In genomic region chr19:40689339-40690049, GRCh38 we compare ENCODE assay signal across 8 cellular contexts. TPM values are rescaled to one million over a fixed set of nuclear protein-coding genes. Genes with fewer than 3 reads are reported as not detected.
A peak's percentile ranks its signal among the peaks of the same experiment; 100 is the strongest.
DNase-seq lines count a peak whose midpoint lies in the region; ATAC-seq and TF ChIP-seq lines count a peak whose summit lies in the region.

No MANE protein-coding gene starts in this region.

- H2AFZ ChIP-seq in MM.1S (ENCODE audit: low read length) = no peak overlapping the region

- peaks cover 0 to 7% (median 4%) of the 10 kb centered on the region in 3 donors for H3K4me1 Mint-ChIP-seq in CD8-positive, alpha-beta memory T cell
- H3K4me1 Mint-ChIP-seq in dendritic cell treated with granulocyte-macrophage colony-stimulating factor and Interleukin-4, amounts not matched to agents 40 ng/mL and 50 ng/mL, for 4 days (ENCODE audit: low read depth) = peaks cover 19% of the 10 kb centered on the region

- peak overlapping the region; percentile 39 for H3K4me3 ChIP-seq in CD8-positive, alpha-beta memory T cell (ENCODE audit: low read length)
- H3K4me3 ChIP-seq in MM.1S (ENCODE audit: low read length) = peak overlapping the region; percentile 50; the same call in 1 of the 2 replicates
- H3K4me3 ChIP-seq in muscle layer of duodenum (ENCODE audit: low read depth in 1 of 2, low read length in 2 of 2) = peak overlapping the region; percentile 68 to 78

- H3K36me3 ChIP-seq in CD8-positive, alpha-beta memory T cell (ENCODE audit: insufficient read depth, low read length) = no peaks in the 10 kb centered on the region
- H3K36me3 ChIP-seq in MM.1S (replicated peaks; ENCODE audit: insufficient read depth, low read length) = no peaks in the 10 kb centered on the region
- H3K36me3 ChIP-seq in muscle layer of duodenum (ENCODE audit: control insufficient read depth in 1 of 2, insufficient read depth in 2 of 2, low read length in 2 of 2) = peaks cover 16 to 32% of the 10 kb centered on the region in 2 donors

- peak in 3 of 5 donors; percentile 26 to 62 (median 32) for DNase-seq in CD8-positive, alpha-beta memory T cell
- DNase-seq in MM.1S (no peak), GM19238 (ENCODE audit: insufficient read length, low spot score) (no peak), GOT3 (lab: John Stamatoyannopoulos, UW) (no peak)
- no peak for DNase-seq in NK-92 treated with Interleukin-12 subunit alpha and Interleukin-12 subunit beta, amount 100 ng/mL, for 24 hours (lab: John Stamatoyannopoulos, UW)

- peak overlapping the region; percentile 93; the same call in 1 of the 2 replicates for H3K4me2 ChIP-seq in MM.1S (ENCODE audit: low read depth, low read length)

- H4K20me1 ChIP-seq in MM.1S (ENCODE audit: insufficient read depth, low read length) = no peaks in the 10 kb centered on the region

- no peaks in the 10 kb centered on the region for H3K27me3 ChIP-seq in CD8-positive, alpha-beta memory T cell (ENCODE audit: insufficient read depth, low read length, poor library complexity, severe bottlenecking)
- H3K27me3 ChIP-seq in MM.1S (replicated peaks; ENCODE audit: insufficient read depth, low read length) (no peaks in the 10 kb centered on the region), muscle layer of duodenum (ENCODE audit: low read depth, low read length) (no peaks in the 10 kb centered on the region)

- H3K4me3 Mint-ChIP-seq in CD8-positive, alpha-beta memory T cell = peak overlapping the region in 3 of 7 donors; percentile 55 to 87 (median 60)
- peak overlapping the region; percentile 56 for H3K4me3 Mint-ChIP-seq in dendritic cell treated with granulocyte-macrophage colony-stimulating factor and Interleukin-4, amounts not matched to agents 40 ng/mL and 50 ng/mL, for 4 days

- peaks cover 7 to 23% (median 12%) of the 10 kb centered on the region in 3 donors for H3K36me3 Mint-ChIP-seq in CD8-positive, alpha-beta memory T cell
- H3K36me3 Mint-ChIP-seq in dendritic cell treated with granulocyte-macrophage colony-stimulating factor and Interleukin-4, amounts not matched to agents 40 ng/mL and 50 ng/mL, for 4 days (ENCODE audit: low read depth) = peaks cover 57% of the 10 kb centered on the region

- H3K27me3 Mint-ChIP-seq in CD8-positive, alpha-beta memory T cell = no peaks in the 10 kb centered on the region
- H3K27me3 Mint-ChIP-seq in dendritic cell treated with granulocyte-macrophage colony-stimulating factor and Interleukin-4, amounts not matched to agents 40 ng/mL and 50 ng/mL, for 4 days = no peaks in the 10 kb centered on the region

- ATAC-seq in HG02759 (IDR thresholded peaks at IDR 0.05; ENCODE audit: unreplicated experiment) = no peak

- TF ChIP-seq CTCF in MM.1S (IDR thresholded peaks at IDR 0.05; ENCODE audit: low read length) = no peak

- peak overlapping the region; percentile 50 for H3K27ac ChIP-seq in CD8-positive, alpha-beta memory T cell (ENCODE audit: low read depth, low read length)
- H3K27ac ChIP-seq in MM.1S (ENCODE audit: low read length) = no peak overlapping the region
- peak overlapping the region; percentile 74 for H3K27ac ChIP-seq in muscle layer of duodenum (ENCODE audit: low read length)

- no peaks in the 10 kb centered on the region for H3K79me2 ChIP-seq in MM.1S (ENCODE audit: low read length)

- peak overlapping the region in 1 of 8 donors; percentile 39 for H3K27ac Mint-ChIP-seq in CD8-positive, alpha-beta memory T cell
- H3K27ac Mint-ChIP-seq in dendritic cell treated with granulocyte-macrophage colony-stimulating factor and Interleukin-4, amounts not matched to agents 40 ng/mL and 50 ng/mL, for 4 days = no peak overlapping the region

- H3K4me1 ChIP-seq in CD8-positive, alpha-beta memory T cell (ENCODE audit: insufficient read depth, low read length) = peaks cover 10% of the 10 kb centered on the region
- no peaks in the 10 kb centered on the region for H3K4me1 ChIP-seq in MM.1S (ENCODE audit: low read length)
- H3K4me1 ChIP-seq in muscle layer of duodenum (ENCODE audit: control insufficient read depth in 1 of 2, insufficient read depth in 2 of 2, low read length in 2 of 2) = peaks cover 0 to 13% of the 10 kb centered on the region in 2 donors

- no peaks in the 10 kb centered on the region for H3K9me3 ChIP-seq in CD8-positive, alpha-beta memory T cell (ENCODE audit: low read length)
- H3K9me3 ChIP-seq in MM.1S (replicated peaks; ENCODE audit: insufficient read depth, low read length) (no peaks in the 10 kb centered on the region), muscle layer of duodenum (ENCODE audit: control insufficient read depth in 1 of 2, low read length in 2 of 2) (no peaks in the 10 kb centered on the region)

- H3K9me3 Mint-ChIP-seq in CD8-positive, alpha-beta memory T cell = no peaks in the 10 kb centered on the region
- no peaks in the 10 kb centered on the region for H3K9me3 Mint-ChIP-seq in dendritic cell treated with granulocyte-macrophage colony-stimulating factor and Interleukin-4, amounts not matched to agents 40 ng/mL and 50 ng/mL, for 4 days

- intact Hi-C loops in dendritic cell treated with granulocyte-macrophage colony-stimulating factor and Interleukin-4, amounts not matched to agents 40 ng/mL and 50 ng/mL, for 4 days (cut with micrococcal nuclease) = loop anchor here (2.0 kb wide), 1 partner anchor 27 kb away; no protein-coding TSS in a partner anchor

- CTCF ChIA-PET in CD8-positive, alpha-beta memory T cell (lab: Charles Lee) = no interaction called here

- no peaks in the 10 kb centered on the region for H3K9me2 ChIP-seq in MM.1S (replicated peaks; ENCODE audit: insufficient read depth, low read length)

- POLR2A ChIA-PET in CD8-positive, alpha-beta memory T cell (lab: Charles Lee) = interaction anchor here (0.6 kb wide), 1 partner anchor 750 kb away, joined by 3 read pairs; no protein-coding TSS in a partner anchor

- no peak overlapping the region for H3K9ac ChIP-seq in MM.1S (ENCODE audit: low read length)

- no peaks in the 10 kb centered on the region for H3F3A ChIP-seq in MM.1S (ENCODE audit: insufficient read depth, low read length)

RNA-seq across cellular contexts. Expression of gene NUMBL, which starts 1.0 kb away (rescaled TPM):
- 10 to 100 TPM; 13.6 to 13.7 TPM for total RNA-seq in CD8-positive, alpha-beta memory T cell
- 1.1 TPM for polyA plus RNA-seq in CD8-positive, alpha-beta memory T cell

RNA-seq across cellular contexts. Expression of gene COQ8B, which starts 27.2 kb away (rescaled TPM):
- 10 to 100 TPM; 20.6 to 25.7 TPM for total RNA-seq in CD8-positive, alpha-beta memory T cell
- polyA plus RNA-seq in CD8-positive, alpha-beta memory T cell = 17.3 TPM

RNA-seq across cellular contexts. Expression of gene ITPKC, which starts 27.4 kb away (rescaled TPM):
- total RNA-seq in CD8-positive, alpha-beta memory T cell = 1 to 10 TPM; 5.5 to 5.7 TPM
- 8.9 TPM for polyA plus RNA-seq in CD8-positive, alpha-beta memory T cell

Comparison
In these comparisons a context has a peak if more than half of its experiments do, and no peak if none do; other contexts are left out.
1. DNase-seq: peak in CD8-positive, alpha-beta memory T cell (3 of 5); none in MM.1S (single experiment), GM19238 (single experiment), NK-92 treated with Interleukin-12 subunit alpha and Interleukin-12 subunit beta, amount 100 ng/mL, for 24 hours (single experiment) and GOT3 (single experiment).
2. Peak in every context shown above with its lines, with median percentiles within 50 percentile points of each other: H3K4me3 ChIP-seq.